ENCODE assay signal across 10 cellular contexts in the genomic region with DNA sequence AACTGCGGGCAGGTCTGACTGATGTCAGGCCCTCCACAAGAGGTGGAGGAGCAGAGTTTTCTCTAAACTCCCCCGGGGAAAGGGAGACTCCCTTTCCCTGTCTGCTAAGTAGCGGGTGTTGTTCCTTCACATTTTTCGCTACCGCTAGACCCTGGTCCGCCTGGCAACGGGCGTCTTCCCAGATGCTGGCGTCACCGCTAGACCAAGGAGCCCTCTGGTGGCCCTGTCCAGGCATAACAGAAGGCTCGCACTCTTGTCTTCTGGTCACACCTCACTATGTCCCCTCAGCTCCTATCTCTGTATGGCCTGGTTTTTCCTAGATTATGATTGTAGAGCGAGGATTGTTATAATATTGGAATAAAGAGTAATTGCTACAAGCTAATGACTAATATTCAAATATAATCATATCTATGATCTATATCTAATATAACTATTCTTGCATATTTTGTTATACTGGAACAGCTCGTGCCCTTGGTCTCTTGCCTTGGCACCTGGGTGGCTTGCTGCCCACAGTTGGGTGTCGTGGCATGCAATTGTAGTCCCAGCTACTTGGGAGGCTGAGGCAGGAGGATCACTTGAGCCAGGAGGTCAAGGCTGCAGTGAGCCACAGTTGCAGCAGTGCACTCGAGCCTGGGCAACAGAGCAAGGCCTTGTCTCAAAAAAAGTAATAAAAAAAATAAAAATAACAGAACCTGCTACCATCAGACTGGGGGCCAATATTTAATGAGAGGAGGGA. TPM values are rescaled to one million over a fixed set of nuclear protein-coding genes. Genes with fewer than 3 reads are reported as not detected.
DNase-seq lines count a peak whose midpoint lies in the region; ATAC-seq and TF ChIP-seq lines count a peak whose summit lies in the region.
"Not testable (repeated sequence)": the region's sequence is repeated elsewhere in the genome, so short reads cannot be mapped to it uniquely, and the experiment has no call there.
"Had no signal": no experiment of that assay in that cellular context is flagged by ENCODE, and none has a peak within 500 bp of the region (broad histone marks: within the 10 kb centered on the region; RNA-seq: fewer than 3 reads in every experiment).

No MANE protein-coding gene starts in this region.

- H3K4me1 ChIP-seq in Caco-2; HEK293 (ENCODE audit: control insufficient read depth, insufficient read depth, low read length); PC-3 (ENCODE audit: insufficient read depth, low read length); hepatocyte (ENCODE audit: insufficient read depth); upper lobe of right lung: not testable (repeated sequence)

- H3K9me2 ChIP-seq in PC-3 (replicated peaks; ENCODE audit: low read length); hepatocyte (replicated peaks; ENCODE audit: insufficient read depth): not testable (repeated sequence)

- H3K79me2 ChIP-seq in PC-3 (ENCODE audit: low read length); hepatocyte: not testable (repeated sequence)

- peaks cover 68% of the 10 kb centered on the region for H3K36me3 Mint-ChIP-seq in Caco-2 (ENCODE audit: insufficient read depth, unreplicated experiment)
- not testable (repeated sequence) for H3K36me3 Mint-ChIP-seq in neural crest cell (ENCODE audit: low read depth)

- not testable (repeated sequence) for H3K4me3 Mint-ChIP-seq in Caco-2 (ENCODE audit: unreplicated experiment)
- peak overlapping the region; percentile 47 for H3K4me3 Mint-ChIP-seq in neural crest cell

- in situ Hi-C loops in astrocyte of the cerebellum (cut with HindIII; ENCODE audit: low sequenced_read_pairs) = not testable (repeated sequence)

- H3K9me3 Mint-ChIP-seq in Caco-2 (ENCODE audit: unreplicated experiment); neural crest cell: not testable (repeated sequence)

- H3K4me1 Mint-ChIP-seq in Caco-2 (ENCODE audit: low read depth, unreplicated experiment); neural crest cell: not testable (repeated sequence)

- H3K27me3 Mint-ChIP-seq in Caco-2 (ENCODE audit: insufficient read depth, unreplicated experiment); neural crest cell (ENCODE audit: low read depth): not testable (repeated sequence)

- H3K4me3 ChIP-seq in Caco-2 (ENCODE audit: low read depth, low read length); HEK293 (ENCODE audit: low read depth, low read length); PC-3 (ENCODE audit: low read length); astrocyte of the cerebellum (ENCODE audit: low read depth, low read length); epithelial cell of esophagus (ENCODE audit: low read length); hepatocyte; upper lobe of right lung: not testable (repeated sequence)

- not testable (repeated sequence) for H3K9ac ChIP-seq in PC-3 (ENCODE audit: low read length)

- TF ChIP-seq CTCF in Caco-2 (IDR thresholded peaks at IDR 0.05; ENCODE audit: insufficient read depth in 1 of 2, low read depth in 1 of 2, low read length in 1 of 2, severe bottlenecking in 1 of 2, unreplicated experiment in 1 of 2) (peak; percentile 30 to 38), HEK293 (tag by site-specific recombination; IDR thresholded peaks at IDR 0.05) (peak; percentile 31; the same call in 1 of the 2 replicates), PC-3 (conservative IDR thresholded peaks at IDR 0.05; ENCODE audit: low read depth, low read length) (peak; percentile 37; the same call in 1 of the 2 replicates), astrocyte of the cerebellum (IDR thresholded peaks at IDR 0.05; ENCODE audit: low read depth, low read length, missing control alignments) (peak; percentile 51), epithelial cell of esophagus (IDR thresholded peaks at IDR 0.05; ENCODE audit: insufficient read depth, low read depth, low read length, missing control alignments) (peak; percentile 50), hepatocyte (IDR thresholded peaks at IDR 0.05; ENCODE audit: poor library complexity) (peak; percentile 43), neural crest cell (conservative IDR thresholded peaks at IDR 0.05) (peak; percentile 62), upper lobe of right lung (IDR thresholded peaks at IDR 0.05) (peak; percentile 63)

- H3F3A ChIP-seq in PC-3 (ENCODE audit: low read length, unreplicated experiment) = not testable (repeated sequence)

- WGBS in hepatocyte (ENCODE audit: low lambda C conversion rate, missing lambda C conversion rate) = 48% methylated on average over 15 of the region's 15 CpGs

- intact Hi-C loops in Caco-2 (cut with micrococcal nuclease; ENCODE audit: unreplicated experiment); PC-3 (cut with micrococcal nuclease); upper lobe of right lung (cut with DNase I): not testable (repeated sequence)

- H3K36me3 ChIP-seq in Caco-2 (ENCODE audit: control insufficient read depth, insufficient read depth, low read length); PC-3 (ENCODE audit: low read depth, low read length); hepatocyte (replicated peaks; ENCODE audit: insufficient read depth, low read depth): not testable (repeated sequence)
- H3K36me3 ChIP-seq in HEK293 (ENCODE audit: control insufficient read depth in 2 of 2, insufficient read depth in 1 of 2, low read length in 2 of 2) (peaks cover 6 to 41% of the 10 kb centered on the region in 2 experiments; a peak in 2 of 3 replicates), upper lobe of right lung (peaks cover 42% of the 10 kb centered on the region)

- POLR2A ChIA-PET in Caco-2 (lab: Charles Lee) = interaction anchor here (0.6 kb wide), 1 partner anchor 30 kb away, joined by 11 read pairs; no protein-coding TSS in a partner anchor
- POLR2A ChIA-PET in HEK293 (lab: Yijun Ruan, JAX) = interaction anchor here (1.0 to 10.1 kb wide), 4 partner anchors 9 to 39 kb away, joined by 3 to 103 read pairs (median 6); a partner anchor contains a TSS
- POLR2A ChIA-PET in PC-3 (lab: Charles Lee; ENCODE audit: unreplicated experiment) = not testable (repeated sequence)

- not testable (repeated sequence) for H3K27ac ChIP-seq in HEK293 (ENCODE audit: extremely low read depth, low read depth, low read length); PC-3 (ENCODE audit: low read length); hepatocyte; upper lobe of right lung

- H3K27me3 ChIP-seq in Caco-2 (replicated peaks; ENCODE audit: control insufficient read depth, insufficient read depth, low read length); PC-3 (ENCODE audit: low read length); hepatocyte; upper lobe of right lung: not testable (repeated sequence)

- CTCF ChIA-PET in Caco-2 (lab: Charles Lee) = interaction anchor here (1.2 kb wide), 1 partner anchor 8 kb away, joined by 5 read pairs; no protein-coding TSS in a partner anchor
- CTCF ChIA-PET in HEK293 (lab: Yijun Ruan, JAX) = interaction anchor here (0.7 to 6.1 kb wide), 8 partner anchors 11 to 389 kb away, joined by 3 to 37 read pairs (median 4); a partner anchor contains a TSS
- CTCF ChIA-PET in PC-3 (lab: Charles Lee) = not testable (repeated sequence)

- DNase-seq in Caco-2 (peak; percentile 61 to 71), upper lobe of right lung (peak; percentile 65)
- DNase-seq in PC-3; astrocyte of the cerebellum (ENCODE audit: low read depth); epithelial cell of esophagus (ENCODE audit: low read depth); hepatocyte (ENCODE audit: low spot score); neural crest cell (ENCODE audit: low read depth, low spot score): not testable (repeated sequence)

- H2AFZ ChIP-seq in PC-3 (ENCODE audit: low read length); hepatocyte: not testable (repeated sequence)

- ATAC-seq in PC-3, upper lobe of right lung: not testable (repeated sequence)

- BruUV-seq in Caco-2 (replicated peaks; lab: Mats Ljungman, UMichigan); PC-3 (replicated peaks; lab: Mats Ljungman, UMichigan): not testable (repeated sequence)

- peak overlapping the region; percentile 23 for H3K27ac Mint-ChIP-seq in Caco-2 (ENCODE audit: unreplicated experiment)
- H3K27ac Mint-ChIP-seq in neural crest cell (ENCODE audit: unreplicated experiment) = not testable (repeated sequence)

- not testable (repeated sequence) for H3K4me2 ChIP-seq in PC-3 (ENCODE audit: low read length); hepatocyte

- not testable (repeated sequence) for H3K9me3 ChIP-seq in Caco-2; HEK293 (ENCODE audit: control insufficient read depth, insufficient read depth, low read depth, low read length); PC-3 (ENCODE audit: low read length); hepatocyte (ENCODE audit: low read depth); upper lobe of right lung

- not testable (repeated sequence) for H4K20me1 ChIP-seq in PC-3 (ENCODE audit: low read length); hepatocyte (ENCODE audit: insufficient read depth, poor library complexity, severe bottlenecking)

RNA-seq across cellular contexts. Expression of a gene that starts 7.2 kb away (rescaled TPM):
- total RNA-seq in Caco-2 (2022) (79.1 and 79.8 TPM in 2 replicates), PC-3 (2014; rRNA removed) (50.7 and 69.5 TPM in 2 replicates), hepatocyte (36.4 and 41.4 TPM in 2 replicates), neural crest cell (76.7 and 79.0 TPM in 2 replicates), upper lobe of right lung (47.2 TPM)
- 61.1 and 63.5 TPM in 2 replicates for polyA plus RNA-seq in hepatocyte

RNA-seq across cellular contexts. Expression of a gene that starts 11.3 kb away (rescaled TPM):
- total RNA-seq in Caco-2 (2022) (not detected in 2 replicates), PC-3 (2014; rRNA removed) (not detected in 2 replicates), hepatocyte (not detected in 2 replicates), neural crest cell (0.26 TPM in 1 of 2 replicates, not detected in the other), upper lobe of right lung (not detected)
- 1.5 and 2.5 TPM in 2 replicates for polyA plus RNA-seq in hepatocyte
- total RNA-seq: mononuclear cell, pulmonary artery endothelial cell had no signal

RNA-seq across cellular contexts. Expression of a gene that starts 15.2 kb away (rescaled TPM):
- 1.8 and 1.9 TPM in 2 replicates for total RNA-seq in Caco-2 (2022)
- 28.9 and 32.7 TPM in 2 replicates for total RNA-seq in PC-3 (2014; rRNA removed)
- 13.7 and 14.4 TPM in 2 replicates for total RNA-seq in hepatocyte
- 8.0 and 10.1 TPM in 2 replicates for polyA plus RNA-seq in hepatocyte
- total RNA-seq in neural crest cell = 0.75 and 0.86 TPM in 2 replicates
- total RNA-seq in upper lobe of right lung = 27.4 TPM

RNA-seq across cellular contexts. Expression of a gene that starts 21.3 kb away (rescaled TPM):
- 481 and 487 TPM in 2 replicates for total RNA-seq in Caco-2 (2022)
- total RNA-seq in PC-3 (2014; rRNA removed) = 424 and 599 TPM in 2 replicates
- total RNA-seq in hepatocyte = 309 and 313 TPM in 2 replicates
- polyA plus RNA-seq in hepatocyte = 388 and 446 TPM in 2 replicates
- 329 and 336 TPM in 2 replicates for total RNA-seq in neural crest cell
- 191 TPM for total RNA-seq in upper lobe of right lung

RNA-seq across cellular contexts. Expression of a gene that starts 31.6 kb away (rescaled TPM):
- total RNA-seq in Caco-2 (2022) (0.19 TPM in 1 of 2 replicates, not detected in the other), PC-3 (2014; rRNA removed) (1.0 and 1.5 TPM in 2 replicates), hepatocyte (1.8 and 2.7 TPM in 2 replicates), neural crest cell (not detected in 2 replicates), upper lobe of right lung (0.23 TPM)
- 2.1 and 4.7 TPM in 2 replicates for polyA plus RNA-seq in hepatocyte
- total RNA-seq: mononuclear cell, pulmonary artery endothelial cell had no signal
